23 cellular contexts compared by ENCODE assay signal in the genomic region with DNA sequence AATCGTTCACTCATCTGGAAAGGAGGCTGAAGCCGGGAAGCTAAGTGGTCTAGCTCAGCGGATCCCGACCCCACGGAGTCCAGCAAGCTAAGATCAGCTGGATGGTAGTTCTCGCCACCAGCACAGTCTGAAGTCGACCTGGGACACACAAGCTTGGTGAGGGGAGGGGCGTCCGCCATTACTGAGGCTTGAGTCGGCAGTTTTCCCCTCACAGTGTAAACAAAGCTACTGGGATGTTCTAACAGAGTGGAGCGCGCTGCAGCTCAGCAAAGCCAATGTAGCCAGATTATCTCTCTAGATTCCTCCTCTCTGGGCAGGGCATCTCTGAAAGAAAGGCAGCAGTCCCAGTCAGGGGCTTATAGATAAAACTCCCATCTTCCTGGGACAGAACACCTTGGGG.
"Had no signal": no experiment of that assay in that cellular context is flagged by ENCODE, and none has a peak within 500 bp of the region (broad histone marks: within the 10 kb centered on the region; RNA-seq: fewer than 3 reads in every experiment).

No MANE protein-coding gene starts in this region.

- DNase-seq: left colon; left ventricle myocardium inferior; mesendoderm; naive B cell; natural killer cell; nephron progenitor cell; ovary; right lobe of liver; stimulated activated CD4-positive, alpha-beta T cell treated with anti-CD3 and anti-CD28 coated beads, Interleukin-1b, Interleukin-23, amount 100 ng/mL, for 48 hours; stimulated activated CD4-positive, alpha-beta T cell treated with anti-CD3 and anti-CD28 coated beads, Interleukin-4, amount 100 ng/mL, for 1 hour; stimulated activated naive B cell treated with anti-CD40 and anti-IgM and Interleukin-4, amounts not matched to agents 10 μg/mL and 1 μg/mL and 100 μg/mL, for 72 hours; stimulated activated naive CD8-positive, alpha-beta T cell treated with anti-CD3 and anti-CD28 coated beads, Interleukin-15, Interleukin-2, amounts not matched to agents 100 U/mL and 50 U/mL, for 24 hours; stomach; testis; tibial artery; upper lobe of right lung had no signal

- H3K27me3 Mint-ChIP-seq: progenitor cell of endocrine pancreas had no signal

- H3K79me2 ChIP-seq: hepatocyte had no signal

- H3K27ac ChIP-seq: hepatocyte, left ventricle myocardium inferior, ovary, right atrium auricular region, right lobe of liver, stomach, testis, tibial artery, upper lobe of right lung had no signal

- H2AFZ ChIP-seq: hepatocyte had no signal

- H3K36me3 Mint-ChIP-seq: naive B cell, natural killer cell had no signal

- H3K27ac Mint-ChIP-seq: mesothelial cell of epicardium; naive B cell; natural killer cell; nephron progenitor cell; progenitor cell of endocrine pancreas; stimulated activated naive B cell treated with anti-CD40 and anti-IgM and Interleukin-4, amounts not matched to agents 10 μg/mL and 1 μg/mL and 100 μg/mL, for 72 hours had no signal

- H3K9me3 ChIP-seq: left ventricle myocardium inferior, right atrium auricular region, right lobe of liver, testis, upper lobe of right lung had no signal

- H3K4me2 ChIP-seq: hepatocyte, smooth muscle cell had no signal

- H3K27me3 ChIP-seq: hepatocyte, ovary, right atrium auricular region, right lobe of liver, testis, tibial artery, upper lobe of right lung had no signal

- ATAC-seq: left colon; natural killer cell; right lobe of liver; stimulated activated naive B cell treated with anti-CD40 and anti-IgM and Interleukin-4, amounts not matched to agents 10 μg/mL and 1 μg/mL and 100 μg/mL, for 72 hours; stimulated activated naive CD8-positive, alpha-beta T cell treated with anti-CD3 and anti-CD28 coated beads, Interleukin-15, Interleukin-2, amounts not matched to agents 100 U/mL and 50 U/mL, for 24 hours; upper lobe of right lung had no signal

- H3K4me3 ChIP-seq: hepatocyte, left ventricle myocardium inferior, lung, ovary, right atrium auricular region, right lobe of liver, smooth muscle cell, stomach, testis, tibial artery, upper lobe of right lung had no signal

- H3K4me3 Mint-ChIP-seq: mesothelial cell of epicardium; naive B cell; natural killer cell; nephron progenitor cell; stimulated activated naive B cell treated with anti-CD40 and anti-IgM and Interleukin-4, amounts not matched to agents 10 μg/mL and 1 μg/mL and 100 μg/mL, for 72 hours had no signal

- H3K4me1 ChIP-seq: left ventricle myocardium inferior, right atrium auricular region, right lobe of liver, stomach, testis, tibial artery, upper lobe of right lung had no signal

- FAIRE-seq: urothelium cell line had no signal

- H3K36me3 ChIP-seq: left ventricle myocardium inferior, ovary, right atrium auricular region, right lobe of liver, stomach, tibial artery, upper lobe of right lung had no signal

- H3K4me1 Mint-ChIP-seq: naive B cell; natural killer cell; stimulated activated naive B cell treated with anti-CD40 and anti-IgM and Interleukin-4, amounts not matched to agents 10 μg/mL and 1 μg/mL and 100 μg/mL, for 72 hours had no signal
